In genomic region chr10:79483948-79484347, GRCh38 we compare ENCODE assay signal across 13 cellular contexts. TPM values are rescaled to one million over a fixed set of nuclear protein-coding genes. Genes with fewer than 3 reads are reported as not detected.
DNase-seq lines count a peak whose midpoint lies in the region; TF ChIP-seq lines count a peak whose summit lies in the region.
"Had no signal": no experiment of that assay in that cellular context is flagged by ENCODE, and none has a peak within 500 bp of the region (broad histone marks: within the 10 kb centered on the region; RNA-seq: fewer than 3 reads in every experiment).

No MANE protein-coding gene starts in this region.

- no peak overlapping the region for H3K4me2 ChIP-seq in hepatocyte

- H3K4me3 ChIP-seq in adrenal gland = no peak overlapping the region
- no peak overlapping the region for H3K4me3 ChIP-seq in hepatocyte
- H3K4me3 ChIP-seq in stomach = no peak overlapping the region
- H3K4me3 ChIP-seq: HAP-1 had no signal

- H3K27ac ChIP-seq in adrenal gland = peak overlapping the region in 3 of 5 donors; percentile 6 to 70 (median 12)
- H3K27ac ChIP-seq in hepatocyte = peak overlapping the region; percentile 64
- H3K27ac ChIP-seq in stomach = peak overlapping the region in 3 of 5 donors; percentile 11 to 66 (median 26)

- no peak overlapping the region for H2AFZ ChIP-seq in hepatocyte

- no peaks in the 10 kb centered on the region for H3K9me2 ChIP-seq in hepatocyte (replicated peaks; ENCODE audit: insufficient read depth)

- H3K27me3 ChIP-seq in adrenal gland (no peaks in the 10 kb centered on the region), hepatocyte (no peaks in the 10 kb centered on the region), stomach (no peaks in the 10 kb centered on the region)

- TF ChIP-seq CTCF in adrenal gland (IDR thresholded peaks at IDR 0.05) = no peak
- TF ChIP-seq CTCF in hepatocyte (IDR thresholded peaks at IDR 0.05; ENCODE audit: poor library complexity) = no peak
- no peak for TF ChIP-seq CTCF in stomach (IDR thresholded peaks at IDR 0.05)

- 64 to 86% (median 73%) methylated on average over 2 of the region's 2 CpGs for WGBS in adrenal gland, 4 donors
- WGBS in hepatocyte (ENCODE audit: low lambda C conversion rate, missing lambda C conversion rate) = 60% methylated on average over 2 of the region's 2 CpGs
- WGBS in stomach, 5 donors = 63 to 76% (median 67%) methylated on average over 2 of the region's 2 CpGs

- intact Hi-C loops in adrenal gland (cut with DNase I) (no loop called here), stomach (cut with DNase I; ENCODE audit: low total_unique reads) (no loop called here)

- H3K4me1 ChIP-seq in adrenal gland (replicated peaks in 1 of 2) (peaks cover 0 to 9% of the 10 kb centered on the region in 2 donors), hepatocyte (ENCODE audit: insufficient read depth) (peaks cover 27% of the 10 kb centered on the region), stomach (peaks cover 0 to 18% (median 15%) of the 10 kb centered on the region in 4 donors)
- H3K4me1 ChIP-seq: HAP-1 had no signal

- no peaks in the 10 kb centered on the region for H3K36me3 ChIP-seq in adrenal gland (replicated peaks in 1 of 2)
- no peaks in the 10 kb centered on the region for H3K36me3 ChIP-seq in hepatocyte (replicated peaks; ENCODE audit: insufficient read depth, low read depth)
- no peaks in the 10 kb centered on the region for H3K36me3 ChIP-seq in stomach
- H3K36me3 ChIP-seq: HAP-1 had no signal

- H4K20me1 ChIP-seq in hepatocyte (ENCODE audit: insufficient read depth, poor library complexity, severe bottlenecking) = no peaks in the 10 kb centered on the region

- H3K79me2 ChIP-seq in hepatocyte = no peaks in the 10 kb centered on the region

- no peaks in the 10 kb centered on the region for H3K9me3 ChIP-seq in adrenal gland (replicated peaks in 1 of 3)
- H3K9me3 ChIP-seq in hepatocyte (ENCODE audit: low read depth) = no peaks in the 10 kb centered on the region
- no peaks in the 10 kb centered on the region for H3K9me3 ChIP-seq in stomach
- H3K9me3 ChIP-seq: HAP-1 had no signal

- TF ChIP-seq EP300 in stomach (IDR thresholded peaks at IDR 0.05) = no peak

- DNase-seq in GM03348 (ENCODE audit: low spot score) (peak; percentile 84), adrenal gland (peak in 5 of 7 donors; percentile 37 to 78 (median 51)), hepatocyte (ENCODE audit: low spot score) (no peak), stomach (no peak), OCI-M1 (lab: John Stamatoyannopoulos, UW) (no peak), NCI-H1930 (lab: John Stamatoyannopoulos, UW) (no peak), HK-2 (ENCODE audit: unreplicated experiment) (no peak)
- no peak for DNase-seq in activated T-cell treated with anti-CD3 and anti-CD28 coated beads, Interleukin-2, amount 50 U/mL, for 1 hour
- DNase-seq: activated CD8-positive, alpha-beta memory T cell treated with anti-CD3 and anti-CD28 coated beads, Interleukin-2, amount 10 ng/mL, durations not matched to agents 7 days and 5 days; effector memory CD8-positive, alpha-beta T cell; T1000 had no signal

- TF ChIP-seq POLR2A in adrenal gland (IDR thresholded peaks at IDR 0.05) (no peak), stomach (IDR thresholded peaks at IDR 0.05) (no peak)

RNA-seq across cellular contexts. Expression of gene EIF5AL1, which starts 28.4 kb away (rescaled TPM):
- total RNA-seq in adrenal gland = under 1 TPM in 5 of 8 donors, not detected in 3; 0.10 to 0.57 (median 0.41) TPM
- 1 to 10 TPM in 1 of 3 donors, under 1 TPM in 2; 0.88 to 1.9 (median 0.91) TPM for polyA plus RNA-seq in adrenal gland
- 0.27 and 0.44 TPM in 2 replicates for total RNA-seq in hepatocyte
- 1.5 and 1.6 TPM in 2 replicates for polyA plus RNA-seq in hepatocyte
- total RNA-seq in stomach = under 1 TPM in 2 of 5 donors, not detected in 3; 0.18 to 0.29 TPM
- polyA plus RNA-seq in stomach = under 1 TPM; 0.46 to 0.75 (median 0.68) TPM

RNA-seq across cellular contexts. Expression of gene ZCCHC24, which starts 38.5 kb away (rescaled TPM):
- total RNA-seq in adrenal gland (10 to 100 TPM; 21.7 to 49.0 (median 28.8) TPM), hepatocyte (18.3 and 20.1 TPM in 2 replicates), stomach (10 to 100 TPM in 4 of 5 donors, 1 to 10 TPM in 1; 9.7 to 60.3 (median 28.0) TPM)
- polyA plus RNA-seq in adrenal gland (10 to 100 TPM in 2 of 3 donors, 1 to 10 TPM in 1; 8.7 to 19.9 (median 12.9) TPM), hepatocyte (14.5 and 20.6 TPM in 2 replicates), stomach (10 to 100 TPM; 13.3 to 53.0 (median 45.3) TPM)
- polyA plus RNA-seq: neural cell had no signal

Comparison
In these comparisons a context has a peak if more than half of its experiments do, and no peak if none do; other contexts are left out.
1. DNase-seq: peak in GM03348 (single experiment) and adrenal gland (5 of 7); none in hepatocyte (single experiment), stomach (single experiment), OCI-M1 (single experiment), NCI-H1930 (0 of 2), activated T-cell treated with anti-CD3 and anti-CD28 coated beads, Interleukin-2, amount 50 U/mL, for 1 hour (single experiment) and HK-2 (single experiment).
2. H3K27ac ChIP-seq: peak in every context shown above with its lines; median percentile 64 in hepatocyte; 26 in stomach; 12 in adrenal gland.